In genomic region chr20:14729390-14729789, GRCh38 we compare ENCODE assay signal across 20 cellular contexts.
A peak's percentile ranks its signal among the peaks of the same experiment; 100 is the strongest.
DNase-seq lines count a peak whose midpoint lies in the region; ATAC-seq and TF ChIP-seq lines count a peak whose summit lies in the region.
"Had no signal": no experiment of that assay in that cellular context is flagged by ENCODE, and none has a peak within 500 bp of the region (broad histone marks: within the 10 kb centered on the region; RNA-seq: fewer than 3 reads in every experiment).

No MANE protein-coding gene starts in this region.

- H3K9me3 ChIP-seq in left lung: no peaks in the 10 kb centered on the region
- H3K9me3 ChIP-seq: BLaER1, SJSA1 had no signal

- no peak overlapping the region for H3K27ac ChIP-seq in left lung
- H3K27ac ChIP-seq: BLaER1, SJSA1 had no signal

- H3K27me3 ChIP-seq in left lung: no peaks in the 10 kb centered on the region
- H3K27me3 ChIP-seq: BLaER1, SJSA1 had no signal

- H3K4me1 ChIP-seq in left lung: no peaks in the 10 kb centered on the region
- H3K4me1 ChIP-seq: SJSA1 had no signal

- 0 out of 2 replicates have a peak, but pooled peaks have one; percentile 9 for TF ChIP-seq CTCF in LNCaP clone FGC (IDR thresholded peaks at IDR 0.05; ENCODE audit: control insufficient read depth, extremely low read depth, insufficient read depth)
- TF ChIP-seq CTCF in left lung (IDR thresholded peaks at IDR 0.05): no peak
- TF ChIP-seq CTCF in omental fat pad (IDR thresholded peaks at IDR 0.05): no peak

- intact Hi-C loops in left lung (cut with DNase I): no loop called here

- H3K4me3 ChIP-seq in LNCaP clone FGC (ENCODE audit: low read depth, low read length) (no peak overlapping the region), left lung (no peak overlapping the region)
- H3K4me3 ChIP-seq: BLaER1, SJSA1 had no signal

- no peaks in the 10 kb centered on the region for H3K36me3 ChIP-seq in left lung
- H3K36me3 ChIP-seq: BLaER1, SJSA1 had no signal

- peak; percentile 32 for DNase-seq in NCI-H748 (lab: John Stamatoyannopoulos, UW; ENCODE audit: unreplicated experiment)
- DNase-seq in NCI-H748 treated with DMSO at 0.1 percent for 48 hours (lab: John Stamatoyannopoulos, UW): no peak
- DNase-seq in LNCaP clone FGC (ENCODE audit: low read depth): no peak
- DNase-seq in left lung: no peak
- DNase-seq in activated T-cell treated with anti-CD3 and anti-CD28 coated beads for 4 hours: no peak
- DNase-seq in omental fat pad (ENCODE audit: low spot score): no peak
- no peak for DNase-seq in pons (ENCODE audit: low spot score)
- DNase-seq: CD4-positive, CD25-positive, alpha-beta regulatory T cell; DMS79 treated with DMSO at 0.1 percent for 48 hours; GF-D8; HCEC 1CT; NCI-H1092; NCI-H1436; NCI-H2029 treated with DMSO at 0.1 percent for 48 hours; NCI-H446 treated with DMSO at 0.1 percent for 48 hours; NCI-H526; PC-3; T-helper 1 cell had no signal

- peak; percentile 38 for ATAC-seq in left lung
- no peak for ATAC-seq in omental fat pad (ENCODE audit: low FRiP score)
- ATAC-seq: PC-3 had no signal
